ENCODE assay signal across 8 cellular contexts in genomic region chr1:32742956-32743355, GRCh38. TPM values are rescaled to one million over a fixed set of nuclear protein-coding genes. Genes with fewer than 3 reads are reported as not detected.
A peak's percentile ranks its signal among the peaks of the same experiment; 100 is the strongest.
DNase-seq lines count a peak whose midpoint lies in the region; ATAC-seq, FAIRE-seq and TF ChIP-seq lines count a peak whose summit lies in the region.

No MANE protein-coding gene starts in this region.

- DNase-seq in T-helper 1 cell = no peak
- no peak for DNase-seq in adrenal gland
- DNase-seq in left lobe of liver (ENCODE audit: low spot score) = no peak
- DNase-seq in suprapubic skin (ENCODE audit: low spot score in 2 of 2) = no peak
- DNase-seq in GM12891 (ENCODE audit: insufficient read length, low spot score) = no peak
- no peak for DNase-seq in effector CD4-positive, alpha-beta T cell
- no peak for DNase-seq in foreskin melanocyte

- H3K4me1 ChIP-seq in adrenal gland (replicated peaks in 1 of 2) (peaks cover 23 to 30% of the 10 kb centered on the region in 2 donors), suprapubic skin (peaks cover 39% of the 10 kb centered on the region)

- H3K27ac Mint-ChIP-seq in T-helper 1 cell treated with Interleukin-12 subunit alpha and Interleukin-12 subunit beta and Interleukin-4 antibody, amounts not matched to agents 30 μg/mL and 1 μg/mL, for 36 hours = no peak overlapping the region

- no peaks in the 10 kb centered on the region for H3K36me3 Mint-ChIP-seq in T-helper 1 cell treated with Interleukin-12 subunit alpha and Interleukin-12 subunit beta and Interleukin-4 antibody, amounts not matched to agents 30 μg/mL and 1 μg/mL, for 36 hours (ENCODE audit: low read depth)

- H3K27me3 ChIP-seq in adrenal gland (no peaks in the 10 kb centered on the region), suprapubic skin (no peaks in the 10 kb centered on the region)

- peaks cover 34% of the 10 kb centered on the region for H3K27me3 Mint-ChIP-seq in T-helper 1 cell treated with Interleukin-12 subunit alpha and Interleukin-12 subunit beta and Interleukin-4 antibody, amounts not matched to agents 30 μg/mL and 1 μg/mL, for 36 hours (ENCODE audit: low read depth)

- ATAC-seq in left lobe of liver = peak; percentile 61

- no peak for FAIRE-seq in GM12891 (lab: Jason Lieb, UNC)

- TF ChIP-seq EP300 in suprapubic skin (IDR thresholded peaks at IDR 0.05) = no peak

- peak in 1 of 2 donors; percentile 5 for TF ChIP-seq POLR2A in adrenal gland (IDR thresholded peaks at IDR 0.05)
- TF ChIP-seq POLR2A in suprapubic skin (IDR thresholded peaks at IDR 0.05) = no peak
- TF ChIP-seq POLR2A in GM12891 (IDR thresholded peaks at IDR 0.05; ENCODE audit: low read depth, low read length) = no peak

- H3K9me3 Mint-ChIP-seq in T-helper 1 cell treated with Interleukin-12 subunit alpha and Interleukin-12 subunit beta and Interleukin-4 antibody, amounts not matched to agents 30 μg/mL and 1 μg/mL, for 36 hours = no peaks in the 10 kb centered on the region

- 29 to 37% (median 34%) methylated on average over 4 of the region's 4 CpGs for WGBS in adrenal gland, 4 donors
- 43% methylated on average over 4 of the region's 4 CpGs for WGBS in suprapubic skin

- H3K4me1 Mint-ChIP-seq in T-helper 1 cell treated with Interleukin-12 subunit alpha and Interleukin-12 subunit beta and Interleukin-4 antibody, amounts not matched to agents 30 μg/mL and 1 μg/mL, for 36 hours (ENCODE audit: low read depth) = no peaks in the 10 kb centered on the region

- intact Hi-C loops in adrenal gland (cut with DNase I) = no loop called here

- peak overlapping the region; percentile 70 to 94 (median 90) for H3K27ac ChIP-seq in adrenal gland
- H3K27ac ChIP-seq in suprapubic skin = peak overlapping the region; percentile 94

- peak overlapping the region in 3 of 4 donors; percentile 4 to 98 (median 78) for H3K4me3 ChIP-seq in adrenal gland
- H3K4me3 ChIP-seq in suprapubic skin = peak overlapping the region; percentile 85

- H3K4me3 Mint-ChIP-seq in T-helper 1 cell treated with Interleukin-12 subunit alpha and Interleukin-12 subunit beta and Interleukin-4 antibody, amounts not matched to agents 30 μg/mL and 1 μg/mL, for 36 hours = peak overlapping the region; percentile 51

- TF ChIP-seq CTCF in adrenal gland (IDR thresholded peaks at IDR 0.05) (no peak), suprapubic skin (IDR thresholded peaks at IDR 0.05) (no peak)

- no peaks in the 10 kb centered on the region for H3K9me3 ChIP-seq in adrenal gland (replicated peaks in 1 of 3)
- H3K9me3 ChIP-seq in suprapubic skin = no peaks in the 10 kb centered on the region

- H3K36me3 ChIP-seq in adrenal gland (replicated peaks in 1 of 2) = no peaks in the 10 kb centered on the region
- no peaks in the 10 kb centered on the region for H3K36me3 ChIP-seq in suprapubic skin

TF ChIP-seq in GM12891, 5 proteins besides CTCF, POLR2A, EP300 and RAD21:
- TF ChIP-seq POU2F2 (IDR thresholded peaks at IDR 0.05; ENCODE audit: low read depth, low read length) (no peak), POLR2AphosphoS5 (IDR thresholded peaks at IDR 0.05; ENCODE audit: low read depth, low read length) (no peak), TAF1 (IDR thresholded peaks at IDR 0.05; ENCODE audit: low read depth, low read length) (no peak), PAX5 (IDR thresholded peaks at IDR 0.05; ENCODE audit: insufficient read depth, low read length, severe bottlenecking) (no peak), SPI1 (IDR thresholded peaks at IDR 0.05; ENCODE audit: low read depth, low read length) (no peak)

RNA-seq across cellular contexts. Expression of gene SYNC, which starts 40.4 kb away (rescaled TPM):
- 10 to 100 TPM in 4 of 8 donors, 1 to 10 TPM in 4; 5.6 to 35.4 (median 10.4) TPM for total RNA-seq in adrenal gland
- 10 to 100 TPM in 1 of 3 donors, 1 to 10 TPM in 2; 3.2 to 15.2 (median 5.8) TPM for polyA plus RNA-seq in adrenal gland
- 0.45 TPM for total RNA-seq in left lobe of liver
- total RNA-seq in suprapubic skin = 10 to 100 TPM in 1 of 4 donors, 1 to 10 TPM in 3; 7.4 to 11.4 (median 8.3) TPM
- not detected for polyA plus RNA-seq in GM12891 (2012; ENCODE audit: low read depth, missing spikeins)
